In genomic region chr7:130141161-130141857, GRCh38 we compare ENCODE assay signal across 8 cellular contexts.
A peak's percentile ranks its signal among the peaks of the same experiment; 100 is the strongest.
DNase-seq lines count a peak whose midpoint lies in the region; ATAC-seq, FAIRE-seq and TF ChIP-seq lines count a peak whose summit lies in the region.

No MANE protein-coding gene starts in this region.

- peak overlapping the region; percentile 16 for H4K5ac ChIP-seq in H1 (ENCODE audit: insufficient read length, low read depth, low read length)

- H4K91ac ChIP-seq in H1 (replicated peaks; ENCODE audit: insufficient read length, low read length), result no peak overlapping the region

- H3K27ac ChIP-seq in H1 (ENCODE audit: low read depth, low read length), result peak overlapping the region; percentile 87
- peak overlapping the region in 1 of 2 donors; percentile 92 for H3K27ac ChIP-seq in lung (ENCODE audit: low read depth in 1 of 2, low read length in 1 of 2)

- peak overlapping the region; percentile 92; the same call in 1 of the 2 replicates for H2BK12ac ChIP-seq in H1 (ENCODE audit: low read depth, low read length)

- H3K36me3 ChIP-seq in H1 (ENCODE audit: control insufficient read depth in 2 of 4, insufficient read depth in 4 of 4, low read length in 3 of 4), result no peaks in the 10 kb centered on the region
- no peaks in the 10 kb centered on the region for H3K36me3 ChIP-seq in lung (ENCODE audit: control insufficient read depth in 2 of 2, insufficient read depth in 2 of 2, low read length in 2 of 2)

- H4K20me1 ChIP-seq in H1 (replicated peaks in 1 of 2; ENCODE audit: control insufficient read depth in 1 of 2, insufficient read depth in 2 of 2, low read length in 2 of 2), result peaks cover 0 to 2% of the 10 kb centered on the region in 2 experiments

- H3K56ac ChIP-seq in H1 (replicated peaks; ENCODE audit: insufficient read length, low read depth, low read length), result no peak overlapping the region

- ATAC-seq in HG02642 (IDR thresholded peaks at IDR 0.05; ENCODE audit: poor library complexity, unreplicated experiment) (peak; percentile 73), lung (ENCODE audit: insufficient read depth, low FRiP score) (peak; percentile 83)

- CTCF ChIA-PET in H1 (lab: Charles Lee; ENCODE audit: partially characterized antibody), result interaction anchor here (0.7 to 1.8 kb wide), 10 partner anchors 8 to 616 kb away, joined by 3 to 12 read pairs (median 3); no protein-coding TSS in a partner anchor

- no peak overlapping the region for H3K4ac ChIP-seq in H1 (replicated peaks; ENCODE audit: insufficient read length, low read depth, low read length)

- no peak overlapping the region for H3K23ac ChIP-seq in H1 (ENCODE audit: insufficient read length)

- no peak for TF ChIP-seq CTCF in H1 (IDR thresholded peaks at IDR 0.05; ENCODE audit: control extremely low read depth in 1 of 3, insufficient read depth in 1 of 3, low read depth in 1 of 3, low read length in 3 of 3)
- no peak for TF ChIP-seq CTCF in lung (IDR thresholded peaks at IDR 0.05; ENCODE audit: control extremely low read depth, extremely low read depth)

- H3K18ac ChIP-seq in H1 (ENCODE audit: extremely low read depth, low read length), result peak overlapping the region; percentile 92

- H2BK120ac ChIP-seq in H1 (replicated peaks; ENCODE audit: low read depth, low read length), result no peak overlapping the region

- H3K4me1 ChIP-seq in H1 (replicated peaks in 1 of 4; ENCODE audit: control insufficient read depth in 3 of 4, insufficient read depth in 4 of 4, low read length in 3 of 4) (peaks cover 0 to 15% (median 13%) of the 10 kb centered on the region in 4 experiments; a peak in 6 of 7 replicates), lung (ENCODE audit: control insufficient read depth in 2 of 2, insufficient read depth in 2 of 2, low read length in 2 of 2) (peaks cover 0 to 17% of the 10 kb centered on the region in 2 donors)

- peak overlapping the region; percentile 100 for H4K8ac ChIP-seq in H1 (ENCODE audit: extremely low read depth, insufficient read depth, low read length)

- H3K4me2 ChIP-seq in H1 (ENCODE audit: insufficient read depth in 1 of 2, low read depth in 2 of 2, low read length in 2 of 2), result peak overlapping the region; percentile 77 to 97

- peak; percentile 18 for DNase-seq in DMS79 (lab: John Stamatoyannopoulos, UW)
- peak; percentile 21 to 24 for DNase-seq in activated CD4-positive, alpha-beta T cell treated with anti-CD3 and anti-CD28 coated beads, Interleukin-2, amount 50 U/mL, for 24 hours (ENCODE audit: low read depth in 1 of 2, low spot score in 1 of 2)
- peak; percentile 62 to 85 for DNase-seq in H1 (ENCODE audit: low read depth in 1 of 2, low spot score in 2 of 2)
- DNase-seq in lung (ENCODE audit: low spot score), result peak; percentile 89
- peak; percentile 55 for DNase-seq in stimulated activated CD4-positive, alpha-beta T cell treated with anti-CD3 and anti-CD28 coated beads, Interleukin-4, amount 100 ng/mL, for 24 hours
- DNase-seq in GM12892 (ENCODE audit: insufficient read length), result no peak
- DNase-seq in NCI-H2171 (lab: John Stamatoyannopoulos, UW), result no peak

- H2AK5ac ChIP-seq in H1 (ENCODE audit: low read depth, low read length), result no peak overlapping the region

- peaks cover 0 to 13% (median 8%) of the 10 kb centered on the region in 4 experiments; a peak in 5 of 7 replicates for H3K27me3 ChIP-seq in H1 (replicated peaks in 1 of 4; ENCODE audit: control insufficient read depth in 3 of 4, extremely low read depth in 1 of 4, insufficient read depth in 3 of 4, low read length in 3 of 4)
- no peaks in the 10 kb centered on the region for H3K27me3 ChIP-seq in lung (ENCODE audit: control insufficient read depth, insufficient read depth)

- peak overlapping the region; percentile 82 to 93 (median 90) for H3K9ac ChIP-seq in H1 (replicated peaks in 1 of 4; ENCODE audit: extremely low read depth in 1 of 4, low read depth in 3 of 4, low read length in 3 of 4)

- peak overlapping the region; percentile 78; the same call in 1 of the 2 replicates for H2BK5ac ChIP-seq in H1 (ENCODE audit: low read depth, low read length)

- H3K14ac ChIP-seq in H1 (ENCODE audit: insufficient read length), result no peak overlapping the region

- no peak overlapping the region for H2BK15ac ChIP-seq in H1 (ENCODE audit: low read length)

- no peak overlapping the region for H2BK20ac ChIP-seq in H1 (ENCODE audit: low read length)

- FAIRE-seq in H1 (lab: Jason Lieb, UNC), result no peak
- FAIRE-seq in GM12892 (lab: Jason Lieb, UNC), result no peak

- no peaks in the 10 kb centered on the region for H3K79me1 ChIP-seq in H1 (ENCODE audit: low read depth, low read length)

- WGBS in H1 (ENCODE audit: extremely low coverage in 1 of 2, insufficient coverage in 1 of 2, insufficient read length in 1 of 2, insufficient replicate concordance in 2 of 2, low coverage in 1 of 2, low lambda C conversion rate in 2 of 2, missing lambda C conversion rate in 1 of 2), 2 experiments, result 9% methylated on average over 27 of the region's 39 CpGs; no CpG with 5 or more reads in 1 of the 2 experiments
- WGBS in lung, 2 donors, result 14 to 24% methylated on average over 39 of the region's 39 CpGs

- peak overlapping the region; percentile 66 for H2AFZ ChIP-seq in H1 (ENCODE audit: low read length)

- POLR2A ChIA-PET in H1 (lab: Charles Lee; ENCODE audit: partially characterized antibody), result interaction anchor here (0.6 to 3.0 kb wide), 13 partner anchors 9 to 346 kb away, joined by 3 to 17 read pairs (median 5); partner anchors contain the start of genes KLHDC10 and TMEM209

- peaks cover 6% of the 10 kb centered on the region; the same call in 1 of the 2 replicates for H3K23me2 ChIP-seq in H1 (ENCODE audit: low read depth, low read length)

- TF ChIP-seq POLR2A in H1 (IDR thresholded peaks at IDR 0.05; ENCODE audit: control extremely low read depth in 1 of 2, low read depth in 2 of 2, low read length in 2 of 2) (peak in 1 of 2 experiments; percentile 91; a peak in 2 of 3 replicates), GM12892 (IDR thresholded peaks at IDR 0.05; ENCODE audit: low read depth, low read length) (no peak)

- H3K9me3 ChIP-seq in H1 (ENCODE audit: insufficient read depth in 2 of 2, low read depth in 1 of 2, low read length in 1 of 2), result no peaks in the 10 kb centered on the region
- no peaks in the 10 kb centered on the region for H3K9me3 ChIP-seq in lung (ENCODE audit: control insufficient read depth in 2 of 2, insufficient read depth in 1 of 2, low read length in 1 of 2)

- no peaks in the 10 kb centered on the region for H3K79me2 ChIP-seq in H1 (ENCODE audit: control insufficient read depth in 1 of 2, insufficient read depth in 2 of 2, low read length in 2 of 2)

- H3K4me3 ChIP-seq in H1 (ENCODE audit: extremely low read depth in 1 of 4, insufficient read depth in 2 of 4, low read depth in 3 of 4, low read length in 4 of 4) (peak overlapping the region; percentile 48 to 65 (median 55)), lung (peak overlapping the region; percentile 16)

- TF ChIP-seq EP300 in H1 (IDR thresholded peaks at IDR 0.05; ENCODE audit: borderline replicate concordance in 1 of 2, low read depth in 2 of 2, low read length in 2 of 2), result peak in 1 of 2 experiments; percentile 88; a peak in 2 of 3 replicates

- TF ChIP-seq RAD21 in H1 (IDR thresholded peaks at IDR 0.05 in 1 of 2, conservative IDR thresholded peaks at IDR 0.05 in 1 of 2; ENCODE audit: low read depth in 2 of 2, low read length in 2 of 2), result peak in 1 of 2 experiments; percentile 8; a peak in 1 of 4 replicates

TF ChIP-seq in H1, 55 proteins besides CTCF, POLR2A, EP300 and RAD21 (continues in another document):
- peak; percentile 85 for TF ChIP-seq RBBP5 (IDR thresholded peaks at IDR 0.05; ENCODE audit: borderline replicate concordance, low read depth, low read length)
- no peak; the same call in 1 of the 2 replicates for TF ChIP-seq NRF1 (IDR thresholded peaks at IDR 0.05; ENCODE audit: low read depth, low read length)

Comparison
In these comparisons a context has a peak if more than half of its experiments do, and no peak if none do; other contexts are left out.
1. DNase-seq: peak in DMS79 (single experiment), activated CD4-positive, alpha-beta T cell treated with anti-CD3 and anti-CD28 coated beads, Interleukin-2, amount 50 U/mL, for 24 hours (2 of 2), H1 (2 of 2), lung (single experiment) and stimulated activated CD4-positive, alpha-beta T cell treated with anti-CD3 and anti-CD28 coated beads, Interleukin-4, amount 100 ng/mL, for 24 hours (single experiment); none in GM12892 (single experiment) and NCI-H2171 (single experiment).